ENCODE assay signal across 8 cellular contexts in genomic region chr6:106098383-106099234, GRCh38. TPM values are rescaled to one million over a fixed set of nuclear protein-coding genes. Genes with fewer than 3 reads are reported as not detected.
DNase-seq lines count a peak whose midpoint lies in the region; ATAC-seq, FAIRE-seq and TF ChIP-seq lines count a peak whose summit lies in the region.

No MANE protein-coding gene starts in this region.

- H3K4me1 Mint-ChIP-seq in effector memory CD8-positive, alpha-beta T cell (ENCODE audit: low read depth in 2 of 2), result peaks cover 54 to 74% of the 10 kb centered on the region in 2 donors
- H3K4me1 Mint-ChIP-seq in type B pancreatic cell (ENCODE audit: unreplicated experiment), result peaks cover 40% of the 10 kb centered on the region

- peaks cover 33 to 36% of the 10 kb centered on the region in 2 experiments for H3K4me1 ChIP-seq in neutrophil (ENCODE audit: control insufficient read depth in 1 of 2, insufficient read depth in 1 of 2, low read depth in 1 of 2, low read length in 1 of 2)

- no peaks in the 10 kb centered on the region for H3K27me3 ChIP-seq in neutrophil

- no peaks in the 10 kb centered on the region for H3K9me3 Mint-ChIP-seq in effector memory CD8-positive, alpha-beta T cell
- H3K9me3 Mint-ChIP-seq in type B pancreatic cell, result peaks cover 7% of the 10 kb centered on the region

- peak overlapping the region; percentile 93 to 98 for H3K4me3 Mint-ChIP-seq in effector memory CD8-positive, alpha-beta T cell
- peak overlapping the region; percentile 82 for H3K4me3 Mint-ChIP-seq in type B pancreatic cell

- TF ChIP-seq CTCF in neutrophil (IDR thresholded peaks at IDR 0.05), result no peak
- TF ChIP-seq CTCF in type B pancreatic cell (conservative IDR thresholded peaks at IDR 0.05), result no peak

- H3K9me3 ChIP-seq in neutrophil, result no peaks in the 10 kb centered on the region

- H3K27me3 Mint-ChIP-seq in effector memory CD8-positive, alpha-beta T cell, result no peaks in the 10 kb centered on the region
- peaks cover 21% of the 10 kb centered on the region for H3K27me3 Mint-ChIP-seq in type B pancreatic cell

- peaks cover 45% of the 10 kb centered on the region for H3K36me3 Mint-ChIP-seq in effector memory CD8-positive, alpha-beta T cell (ENCODE audit: insufficient read depth)
- peaks cover 12% of the 10 kb centered on the region for H3K36me3 Mint-ChIP-seq in type B pancreatic cell

- peaks cover 14% of the 10 kb centered on the region for H3K36me3 ChIP-seq in neutrophil

- H3K27ac Mint-ChIP-seq in effector memory CD8-positive, alpha-beta T cell, result peak overlapping the region; percentile 89 to 94
- peak overlapping the region; percentile 95 for H3K27ac Mint-ChIP-seq in type B pancreatic cell

- peak overlapping the region; percentile 69 to 82 for H3K4me3 ChIP-seq in neutrophil (ENCODE audit: low read depth in 1 of 2, low read length in 1 of 2)

- H3K27ac ChIP-seq in neutrophil, result peak overlapping the region; percentile 96

- DNase-seq in HT-29 (ENCODE audit: low spot score), result peak; percentile 78
- DNase-seq in activated CD4-positive, alpha-beta T cell treated with anti-CD3 and anti-CD28 coated beads for 48 hours, result peak; percentile 90
- peak; percentile 68 to 74 (median 70) for DNase-seq in effector memory CD8-positive, alpha-beta T cell
- DNase-seq in type B pancreatic cell (ENCODE audit: extremely low spot score, unreplicated experiment), result no peak
- no peak for DNase-seq in AG08396 (ENCODE audit: low spot score)
- no peak for DNase-seq in HTR-8/SVneo (ENCODE audit: insufficient read length, low spot score)

- peak; percentile 48 for ATAC-seq in GM18867 (IDR thresholded peaks at IDR 0.05; ENCODE audit: unreplicated experiment)
- peak; percentile 69 for ATAC-seq in effector memory CD8-positive, alpha-beta T cell (replicated peaks)

- FAIRE-seq in HTR-8/SVneo (lab: Jason Lieb, UNC), result no peak

RNA-seq across cellular contexts. Expression of gene PRDM1, which starts 12.5 kb away (rescaled TPM):
- 1.4 TPM in 1 of 2 replicates, not detected in the other for total RNA-seq in HT-29 (2014; rRNA removed; shearing (Covaris generic))
- 15.5 and 35.5 TPM in 2 replicates for total RNA-seq in type B pancreatic cell (ENCODE audit: low replicate concordance)

Comparison
In these comparisons a context has a peak if more than half of its experiments do, and no peak if none do; other contexts are left out.
1. DNase-seq: peak in HT-29 (single experiment), activated CD4-positive, alpha-beta T cell treated with anti-CD3 and anti-CD28 coated beads for 48 hours (single experiment) and effector memory CD8-positive, alpha-beta T cell (3 of 3); none in type B pancreatic cell (single experiment), AG08396 (single experiment) and HTR-8/SVneo (single experiment).